1 cellular context compared by ENCODE assay signal in the genomic region with DNA sequence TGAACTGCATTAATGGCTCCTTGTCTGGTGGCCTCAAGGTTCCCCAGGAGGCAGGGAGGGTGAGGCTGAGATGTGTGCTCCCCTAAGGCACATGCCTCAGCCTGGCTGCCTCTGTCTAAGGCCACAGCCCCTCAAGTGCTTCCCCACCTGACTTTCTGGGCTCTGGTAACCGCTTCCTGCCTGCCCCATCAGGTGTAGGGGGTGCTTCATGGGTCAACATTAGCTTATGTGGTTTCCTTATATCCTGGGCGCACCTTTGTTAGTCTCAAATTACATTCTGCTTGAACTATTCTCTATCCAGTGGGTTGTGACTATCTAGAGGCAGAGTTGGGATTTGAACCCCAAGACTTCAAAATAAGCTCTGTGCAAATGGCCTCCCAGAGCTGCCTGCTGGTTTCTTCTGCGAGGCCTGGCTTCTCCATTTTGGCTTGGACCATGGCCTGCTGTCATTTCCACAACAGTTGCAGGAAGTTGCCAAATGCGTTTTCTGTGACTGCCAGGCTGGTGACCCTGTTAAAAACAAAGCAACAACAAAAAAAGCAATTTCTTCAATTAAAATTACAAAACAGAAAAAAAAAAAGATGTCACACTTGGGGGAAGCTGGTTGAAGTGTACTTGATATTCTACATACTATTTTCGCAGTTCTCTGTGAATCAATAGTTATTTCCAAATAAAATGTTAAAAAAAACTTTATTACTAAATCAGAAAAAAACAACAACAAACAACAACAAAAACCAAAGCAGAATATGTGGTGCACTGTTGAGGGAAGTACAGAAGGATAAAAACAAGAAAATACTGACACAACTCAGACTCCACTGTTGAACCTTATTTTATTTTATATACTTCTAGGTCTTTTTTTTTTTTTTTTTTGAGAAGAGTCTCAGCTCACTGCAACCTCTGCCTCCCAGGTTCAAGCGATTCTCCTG.
TF ChIP-seq lines count a peak whose summit lies in the region.

No MANE protein-coding gene starts in this region.

TF ChIP-seq in SK-N-SH treated with all-trans-retinoic acid at 6 μM for 48 hours, 23 proteins besides CTCF, POLR2A, EP300 and RAD21 (continued from another document):
- TF ChIP-seq, protein P1, sequence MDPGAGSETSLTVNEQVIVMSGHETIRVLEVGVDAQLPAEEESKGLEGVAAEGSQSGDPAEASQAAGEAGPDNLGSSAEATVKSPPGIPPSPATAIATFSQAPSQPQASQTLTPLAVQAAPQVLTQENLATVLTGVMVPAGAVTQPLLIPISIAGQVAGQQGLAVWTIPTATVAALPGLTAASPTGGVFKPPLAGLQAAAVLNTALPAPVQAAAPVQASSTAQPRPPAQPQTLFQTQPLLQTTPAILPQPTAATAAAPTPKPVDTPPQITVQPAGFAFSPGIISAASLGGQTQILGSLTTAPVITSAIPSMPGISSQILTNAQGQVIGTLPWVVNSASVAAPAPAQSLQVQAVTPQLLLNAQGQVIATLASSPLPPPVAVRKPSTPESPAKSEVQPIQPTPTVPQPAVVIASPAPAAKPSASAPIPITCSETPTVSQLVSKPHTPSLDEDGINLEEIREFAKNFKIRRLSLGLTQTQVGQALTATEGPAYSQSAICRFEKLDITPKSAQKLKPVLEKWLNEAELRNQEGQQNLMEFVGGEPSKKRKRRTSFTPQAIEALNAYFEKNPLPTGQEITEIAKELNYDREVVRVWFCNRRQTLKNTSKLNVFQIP (CRISPR knock-in tag; IDR thresholded peaks at IDR 0.05; ENCODE audit: borderline replicate concordance, low read depth) = no peak
